ENCODE assay signal across 27 cellular contexts in the genomic region with DNA sequence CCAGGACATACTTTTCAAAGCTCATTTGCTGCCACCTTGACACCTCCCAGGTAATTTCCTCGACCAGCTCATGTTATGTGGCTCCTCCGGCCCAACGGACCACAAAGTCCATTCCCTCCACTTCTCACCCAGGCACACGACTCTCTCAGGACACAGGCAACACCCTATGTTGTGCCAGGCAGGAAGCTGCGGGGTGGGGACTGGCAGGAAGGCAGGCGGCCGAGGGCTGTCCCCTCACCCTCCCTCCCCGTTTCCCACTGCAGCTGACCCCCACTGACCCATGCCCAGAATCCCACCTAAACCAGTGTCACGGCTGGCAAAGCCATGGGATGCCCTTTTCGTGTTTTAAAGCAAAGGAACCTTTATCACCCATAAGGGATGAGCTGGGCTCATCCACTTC. TPM values are rescaled to one million over a fixed set of nuclear protein-coding genes. Genes with fewer than 3 reads are reported as not detected.
DNase-seq lines count a peak whose midpoint lies in the region; ATAC-seq, FAIRE-seq and TF ChIP-seq lines count a peak whose summit lies in the region.
"Had no signal": no experiment of that assay in that cellular context is flagged by ENCODE, and none has a peak within 500 bp of the region (broad histone marks: within the 10 kb centered on the region; RNA-seq: fewer than 3 reads in every experiment).

No MANE protein-coding gene starts in this region.

- TF ChIP-seq CTCF in H1 (IDR thresholded peaks at IDR 0.05; ENCODE audit: control extremely low read depth in 1 of 3, insufficient read depth in 1 of 3, low read depth in 1 of 3, low read length in 3 of 3): no peak
- TF ChIP-seq CTCF in left lung (IDR thresholded peaks at IDR 0.05): no peak
- no peak for TF ChIP-seq CTCF in body of pancreas (IDR thresholded peaks at IDR 0.05)
- TF ChIP-seq CTCF in glutamatergic neuron (IDR thresholded peaks at IDR 0.05; ENCODE audit: partially characterized antibody, unreplicated experiment): no peak

- POLR2A ChIA-PET in H1 (lab: Charles Lee; ENCODE audit: partially characterized antibody): interaction anchor here (0.9 kb wide), 1 partner anchor 20 kb away, joined by 4 read pairs; no protein-coding TSS in a partner anchor

- WGBS in H1 (ENCODE audit: extremely low coverage in 1 of 2, insufficient coverage in 1 of 2, insufficient read length in 1 of 2, insufficient replicate concordance in 2 of 2, low coverage in 1 of 2, low lambda C conversion rate in 2 of 2, missing lambda C conversion rate in 1 of 2), 2 experiments: 91% methylated on average over 8 of the region's 10 CpGs; no CpG with 5 or more reads in 1 of the 2 experiments
- WGBS in neuronal stem cell (ENCODE audit: extremely low coverage in 2 of 2, insufficient read length in 2 of 2, insufficient replicate concordance in 1 of 2), 2 donors: no CpG with 5 or more reads among the region's 10 CpGs
- WGBS in body of pancreas, 2 donors: 73 to 84% methylated on average over 9 to 10 of the region's 10 CpGs

- no peak for TF ChIP-seq EP300 in H1 (IDR thresholded peaks at IDR 0.05; ENCODE audit: borderline replicate concordance in 1 of 2, low read depth in 2 of 2, low read length in 2 of 2)

- H3K23me2 ChIP-seq in H1 (ENCODE audit: low read depth, low read length): no peaks in the 10 kb centered on the region

- no peaks in the 10 kb centered on the region for H3K4me1 Mint-ChIP-seq in glutamatergic neuron (ENCODE audit: low read depth, unreplicated experiment)
- H3K4me1 Mint-ChIP-seq in activated T-cell treated with anti-CD3 and anti-CD28 coated beads, Interleukin-2, amount 50 U/mL, for 4 hours (ENCODE audit: low read depth): no peaks in the 10 kb centered on the region
- H3K4me1 Mint-ChIP-seq: CD4-positive, CD25-positive, alpha-beta regulatory T cell had no signal

- H3K79me1 ChIP-seq in H1 (ENCODE audit: low read depth, low read length) (peaks cover 5% of the 10 kb centered on the region; the same call in 1 of the 2 replicates), neuronal stem cell (ENCODE audit: low read depth, low read length) (peaks cover 2% of the 10 kb centered on the region)

- no peak overlapping the region for H2BK120ac ChIP-seq in H1 (replicated peaks; ENCODE audit: low read depth, low read length)
- peak overlapping the region; percentile 5 for H2BK120ac ChIP-seq in neuronal stem cell (ENCODE audit: low read depth, low read length)

- no peaks in the 10 kb centered on the region for H3K36me3 Mint-ChIP-seq in glutamatergic neuron (ENCODE audit: unreplicated experiment)
- H3K36me3 Mint-ChIP-seq in activated T-cell treated with anti-CD3 and anti-CD28 coated beads, Interleukin-2, amount 50 U/mL, for 4 hours (ENCODE audit: insufficient read depth): no peaks in the 10 kb centered on the region
- H3K36me3 Mint-ChIP-seq: CD4-positive, CD25-positive, alpha-beta regulatory T cell; CD8-positive, alpha-beta memory T cell had no signal

- no peak overlapping the region for H3K9ac ChIP-seq in H1 (replicated peaks in 1 of 4; ENCODE audit: extremely low read depth in 1 of 4, low read depth in 3 of 4, low read length in 3 of 4)
- H3K9ac ChIP-seq in neuronal stem cell (ENCODE audit: low read depth, low read length, poor library complexity): no peak overlapping the region
- H3K9ac ChIP-seq: GM23248 had no signal

- no peak overlapping the region for H3K4ac ChIP-seq in H1 (replicated peaks; ENCODE audit: insufficient read length, low read depth, low read length)
- H3K4ac ChIP-seq in neuronal stem cell (ENCODE audit: low read length): no peak overlapping the region

- TF ChIP-seq POLR2A in H1 (IDR thresholded peaks at IDR 0.05; ENCODE audit: control extremely low read depth in 1 of 2, low read depth in 2 of 2, low read length in 2 of 2): no peak
- no peak for TF ChIP-seq POLR2A in body of pancreas (IDR thresholded peaks at IDR 0.05)

- no peaks in the 10 kb centered on the region for H3K9me3 ChIP-seq in H1 (ENCODE audit: insufficient read depth in 2 of 2, low read depth in 1 of 2, low read length in 1 of 2)
- no peaks in the 10 kb centered on the region for H3K9me3 ChIP-seq in left lung
- H3K9me3 ChIP-seq in neuronal stem cell (replicated peaks in 1 of 2; ENCODE audit: control insufficient read depth in 2 of 2, insufficient read depth in 1 of 2, low read depth in 1 of 2, low read length in 2 of 2): no peaks in the 10 kb centered on the region
- H3K9me3 ChIP-seq in body of pancreas: no peaks in the 10 kb centered on the region

- H4K5ac ChIP-seq in H1 (ENCODE audit: insufficient read length, low read depth, low read length): no peak overlapping the region

- CTCF ChIA-PET in H1 (lab: Charles Lee; ENCODE audit: partially characterized antibody): no interaction called here

- no peaks in the 10 kb centered on the region for H3K36me3 ChIP-seq in H1 (ENCODE audit: control insufficient read depth in 2 of 4, insufficient read depth in 4 of 4, low read length in 3 of 4)
- no peaks in the 10 kb centered on the region for H3K36me3 ChIP-seq in left lung
- H3K36me3 ChIP-seq in neuronal stem cell (replicated peaks in 1 of 2; ENCODE audit: control insufficient read depth in 2 of 2, insufficient read depth in 2 of 2, low read length in 2 of 2): peaks cover 0 to 8% of the 10 kb centered on the region in 2 donors
- no peaks in the 10 kb centered on the region for H3K36me3 ChIP-seq in body of pancreas (replicated peaks in 1 of 2; ENCODE audit: insufficient read depth in 1 of 2, low read depth in 2 of 2)
- H3K36me3 ChIP-seq: BE2C had no signal

- H3K27me3 Mint-ChIP-seq in glutamatergic neuron (ENCODE audit: unreplicated experiment): no peaks in the 10 kb centered on the region
- H3K27me3 Mint-ChIP-seq in activated T-cell treated with anti-CD3 and anti-CD28 coated beads, Interleukin-2, amount 50 U/mL, for 4 hours (ENCODE audit: low read depth): peaks cover 2% of the 10 kb centered on the region
- H3K27me3 Mint-ChIP-seq: CD4-positive, CD25-positive, alpha-beta regulatory T cell had no signal

- TF ChIP-seq RAD21 in H1 (IDR thresholded peaks at IDR 0.05 in 1 of 2, conservative IDR thresholded peaks at IDR 0.05 in 1 of 2; ENCODE audit: low read depth in 2 of 2, low read length in 2 of 2): no peak

- H3K18ac ChIP-seq in H1 (ENCODE audit: extremely low read depth, low read length): no peak overlapping the region
- peak overlapping the region; percentile 85 for H3K18ac ChIP-seq in neuronal stem cell (ENCODE audit: low read length)

- H3K23ac ChIP-seq in H1 (ENCODE audit: insufficient read length) (no peak overlapping the region), neuronal stem cell (ENCODE audit: low read depth, low read length, poor library complexity) (no peak overlapping the region)

- no peak overlapping the region for H3K27ac ChIP-seq in H1 (ENCODE audit: low read depth, low read length)
- H3K27ac ChIP-seq in left lung: no peak overlapping the region
- no peak overlapping the region for H3K27ac ChIP-seq in neuronal stem cell (replicated peaks; ENCODE audit: low read length)
- no peak overlapping the region for H3K27ac ChIP-seq in body of pancreas
- H3K27ac ChIP-seq: GM23248 had no signal

- in situ Hi-C loops in G401 (cut with HindIII; ENCODE audit: low sequenced_read_pairs): no loop called here

- no peaks in the 10 kb centered on the region; a peak in 1 of 4 replicates for H3K79me2 ChIP-seq in H1 (ENCODE audit: control insufficient read depth in 1 of 2, insufficient read depth in 2 of 2, low read length in 2 of 2)

- H4K20me1 ChIP-seq in H1 (replicated peaks in 1 of 2; ENCODE audit: control insufficient read depth in 1 of 2, insufficient read depth in 2 of 2, low read length in 2 of 2): peaks cover 0 to 4% of the 10 kb centered on the region in 2 experiments

- H2BK15ac ChIP-seq in H1 (ENCODE audit: low read length) (no peak overlapping the region), neuronal stem cell (ENCODE audit: low read length) (no peak overlapping the region)

- H3K4me3 ChIP-seq in H1 (ENCODE audit: extremely low read depth in 1 of 4, insufficient read depth in 2 of 4, low read depth in 3 of 4, low read length in 4 of 4): no peak overlapping the region
- H3K4me3 ChIP-seq in left lung: no peak overlapping the region
- H3K4me3 ChIP-seq in neuronal stem cell (ENCODE audit: low read length in 2 of 2): no peak overlapping the region
- H3K4me3 ChIP-seq in body of pancreas: no peak overlapping the region
- H3K4me3 ChIP-seq: GM23248 had no signal

- no peak overlapping the region for H2AFZ ChIP-seq in H1 (ENCODE audit: low read length)
- H2AFZ ChIP-seq in neuronal stem cell (ENCODE audit: low read length): no peak overlapping the region
- H2AFZ ChIP-seq: GM23248 had no signal

- H3K4me1 ChIP-seq in H1 (replicated peaks in 1 of 4; ENCODE audit: control insufficient read depth in 3 of 4, insufficient read depth in 4 of 4, low read length in 3 of 4) (peaks cover 0 to 16% (median 11%) of the 10 kb centered on the region in 4 experiments; a peak in 6 of 7 replicates), left lung (no peaks in the 10 kb centered on the region), neuronal stem cell (ENCODE audit: control insufficient read depth in 2 of 2, insufficient read depth in 1 of 2, low read depth in 1 of 2, low read length in 2 of 2) (peaks cover 23 to 26% of the 10 kb centered on the region in 2 donors), body of pancreas (no peaks in the 10 kb centered on the region)
- H3K4me1 ChIP-seq: BE2C had no signal

- ATAC-seq in left lung: peak; percentile 7
- no peak for ATAC-seq in body of pancreas
- ATAC-seq in activated T-cell treated with anti-CD3 and anti-CD28 coated beads, Interleukin-2, amount 50 U/mL, for 4 hours: no peak
- ATAC-seq: HCT116, HepG2 had no signal

- H2BK20ac ChIP-seq in H1 (ENCODE audit: low read length): no peak overlapping the region

- peaks cover 1% of the 10 kb centered on the region for H3K9me3 Mint-ChIP-seq in glutamatergic neuron (ENCODE audit: unreplicated experiment)
- no peaks in the 10 kb centered on the region for H3K9me3 Mint-ChIP-seq in activated T-cell treated with anti-CD3 and anti-CD28 coated beads, Interleukin-2, amount 50 U/mL, for 4 hours
- H3K9me3 Mint-ChIP-seq: CD8-positive, alpha-beta memory T cell; HFFc6; IgD-negative memory B cell had no signal

- H3K4me2 ChIP-seq in H1 (ENCODE audit: insufficient read depth in 1 of 2, low read depth in 2 of 2, low read length in 2 of 2): no peak overlapping the region
- no peak overlapping the region for H3K4me2 ChIP-seq in neuronal stem cell (ENCODE audit: insufficient read depth, low read length, poor library complexity, severe bottlenecking)

- no peak for DNase-seq in H1 (ENCODE audit: low read depth in 1 of 2, low spot score in 2 of 2)
- no peak for DNase-seq in left lung
- no peak for DNase-seq in neuronal stem cell (ENCODE audit: low spot score)
- no peak for DNase-seq in body of pancreas
- no peak for DNase-seq in glutamatergic neuron
- no peak for DNase-seq in G401 (ENCODE audit: low spot score)
- no peak for DNase-seq in activated T-cell treated with anti-CD3 and anti-CD28 coated beads, Interleukin-2, amount 50 U/mL, for 4 hours
- DNase-seq: ACHN; BE2C; C1 segment of cervical spinal cord; CD4-positive, CD25-positive, alpha-beta regulatory T cell; CD8-positive, alpha-beta memory T cell; COR-L47; DMS 273 treated with DMSO at 0.1 percent for 48 hours; DMS53; DND-41; EL; GM23248; HFFc6 had no signal

- H3K27me3 ChIP-seq in H1 (replicated peaks in 1 of 4; ENCODE audit: control insufficient read depth in 3 of 4, extremely low read depth in 1 of 4, insufficient read depth in 3 of 4, low read length in 3 of 4): no peaks in the 10 kb centered on the region
- no peaks in the 10 kb centered on the region for H3K27me3 ChIP-seq in left lung
- peaks cover 0 to 2% (median 0%) of the 10 kb centered on the region in 3 experiments for H3K27me3 ChIP-seq in neuronal stem cell (ENCODE audit: control insufficient read depth in 3 of 3, insufficient read depth in 3 of 3, low read depth in 1 of 3, low read length in 3 of 3)
- no peaks in the 10 kb centered on the region for H3K27me3 ChIP-seq in body of pancreas
- H3K27me3 ChIP-seq: BE2C had no signal

- H2BK12ac ChIP-seq in H1 (ENCODE audit: low read depth, low read length) (0 out of 2 replicates have a peak overlapping the region, but pooled peaks have one; percentile 3), neuronal stem cell (ENCODE audit: low read length) (no peak overlapping the region)

- H3K4me3 Mint-ChIP-seq in glutamatergic neuron (ENCODE audit: unreplicated experiment): no peak overlapping the region
- no peak overlapping the region for H3K4me3 Mint-ChIP-seq in activated T-cell treated with anti-CD3 and anti-CD28 coated beads, Interleukin-2, amount 50 U/mL, for 4 hours
- H3K4me3 Mint-ChIP-seq: CD4-positive, CD25-positive, alpha-beta regulatory T cell; CD8-positive, alpha-beta memory T cell; HFFc6; IgD-negative memory B cell had no signal

- H3K56ac ChIP-seq in H1 (replicated peaks; ENCODE audit: insufficient read length, low read depth, low read length): no peak overlapping the region

- H4K91ac ChIP-seq in H1 (replicated peaks; ENCODE audit: insufficient read length, low read length) (no peak overlapping the region), neuronal stem cell (ENCODE audit: low read depth, low read length, poor library complexity) (no peak overlapping the region)

- no peak for FAIRE-seq in H1 (lab: Jason Lieb, UNC)
- FAIRE-seq: A204.1, G401.6, GM12891, GM18507, H54, HepG2 had no signal

- no peak overlapping the region for H2AK5ac ChIP-seq in H1 (ENCODE audit: low read depth, low read length)
- H2AK5ac ChIP-seq in neuronal stem cell (ENCODE audit: low read depth, low read length): peak overlapping the region; percentile 42

- H4K8ac ChIP-seq in H1 (ENCODE audit: extremely low read depth, insufficient read depth, low read length) (no peak overlapping the region), neuronal stem cell (ENCODE audit: low read depth, low read length) (no peak overlapping the region)

- intact Hi-C loops in left lung (cut with DNase I): no loop called here
- intact Hi-C loops in body of pancreas (cut with DNase I): no loop called here

- H3K14ac ChIP-seq in H1 (ENCODE audit: insufficient read length): no peak overlapping the region
- H3K14ac ChIP-seq in neuronal stem cell (ENCODE audit: low read length): no peak overlapping the region

- peak overlapping the region; percentile 60; the same call in 1 of the 2 replicates for H2BK5ac ChIP-seq in H1 (ENCODE audit: low read depth, low read length)
- H2BK5ac ChIP-seq in neuronal stem cell (ENCODE audit: low read length): no peak overlapping the region

- no peak overlapping the region for H3K27ac Mint-ChIP-seq in glutamatergic neuron (ENCODE audit: unreplicated experiment)
- H3K27ac Mint-ChIP-seq: CD4-positive, CD25-positive, alpha-beta regulatory T cell; CD8-positive, alpha-beta memory T cell; HFFc6; IgD-negative memory B cell had no signal

RNA-seq across cellular contexts. Expression of a gene that starts 20.8 kb away (rescaled TPM):
- 12.2 and 12.4 TPM in 2 replicates for total RNA-seq in H1 (2021; fragmentation: NEBNext Ultra II Directional; extraction: Animal tissue kit (Norgen Biotek cat#: 25700))
- 9.0 and 16.4 TPM in 2 replicates for polyA plus RNA-seq in H1 (2011; rRNA removed)
- 9.1 TPM for polyA plus RNA-seq in H1 (2011; cell fraction: cytosol; rRNA removed)
- 36.2 TPM for polyA plus RNA-seq in H1 (2011; cell fraction: nucleus; rRNA removed)
- 8.8 to 12.1 TPM (median 10.3 TPM) in 4 replicates for polyA plus RNA-seq in H1 (2012, experiment 1 of 2)
- polyA plus RNA-seq in H1 (2012, experiment 2 of 2): 7.3 TPM
- 10.4 TPM for polyA plus RNA-seq in H1 (2013, experiment 1 of 2)
- polyA plus RNA-seq in H1 (2013, experiment 2 of 2): 9.5 TPM
- 22.5 and 24.2 TPM in 2 replicates for polyA minus RNA-seq in H1 (2011; rRNA and poly(A)+ RNA removed)
- 13.4 TPM for polyA minus RNA-seq in H1 (2011; cell fraction: cytosol; rRNA and poly(A)+ RNA removed)
- 38.4 TPM for polyA minus RNA-seq in H1 (2011; cell fraction: nucleus; rRNA and poly(A)+ RNA removed)
- total RNA-seq in left lung (10 to 100 TPM; 36.3 to 59.8 TPM), body of pancreas (1 to 10 TPM in 1 of 2 donors, under 1 TPM in 1; 0.66 to 3.6 TPM), glutamatergic neuron (ENCODE audit: unreplicated experiment) (0.27 TPM)
- 6.6 TPM for polyA plus RNA-seq in neuronal stem cell (2013, experiment 1 of 2)
- polyA plus RNA-seq in neuronal stem cell (2013, experiment 2 of 2): 7.3 TPM
- total RNA-seq in G401 (2014; rRNA removed; shearing (Covaris generic)): 5.5 and 10.1 TPM in 2 replicates
- total RNA-seq in activated T-cell treated with anti-CD3 and anti-CD28 coated beads, Interleukin-2, amount 50 U/mL, for 4 hours: under 1 TPM; 0.22 to 0.63 (median 0.38) TPM
